ENCODE assay signal across 1 cellular context in the genomic region with DNA sequence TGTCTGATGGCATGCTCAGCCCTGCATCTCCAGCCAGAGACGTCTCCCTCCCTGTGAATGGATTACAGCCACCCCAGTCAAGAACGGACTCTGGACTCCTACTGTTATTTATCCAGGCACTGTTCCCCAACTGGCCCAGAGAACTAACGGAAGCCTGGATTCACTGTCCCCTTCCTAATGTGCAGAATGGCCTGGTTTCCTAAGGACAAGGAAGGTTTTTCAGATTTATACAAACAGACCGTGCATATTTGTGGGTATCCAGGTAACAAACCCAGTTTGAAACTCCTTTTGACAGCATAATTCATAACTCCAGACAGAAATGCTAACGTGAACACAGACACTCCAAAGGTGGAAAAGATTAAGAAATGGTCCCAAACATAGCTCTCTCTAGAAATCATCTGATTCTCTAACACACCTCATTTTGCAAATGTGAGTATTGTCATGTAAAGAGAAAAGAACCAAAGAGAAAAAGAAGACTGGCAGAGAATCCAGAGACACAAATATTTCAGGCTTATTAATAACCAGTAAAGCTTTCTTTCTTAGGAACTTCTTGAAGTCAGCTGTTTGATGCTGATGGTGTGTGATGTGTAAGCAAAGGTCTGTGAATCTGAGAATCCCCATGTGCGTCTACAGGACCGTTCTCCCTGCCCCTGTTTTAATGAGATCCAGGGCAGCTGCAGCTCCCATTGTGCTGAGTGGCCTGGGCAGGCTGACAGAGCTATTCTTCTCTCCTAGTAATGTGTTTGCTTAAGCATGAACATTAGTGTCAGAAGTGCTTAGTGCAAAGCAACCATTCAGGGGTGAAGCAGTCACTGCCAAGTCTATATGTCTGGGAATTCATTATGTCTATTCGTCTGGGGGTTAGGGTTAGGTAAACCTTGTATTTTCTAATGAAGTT.
TF ChIP-seq lines count a peak whose summit lies in the region.

No MANE protein-coding gene starts in this region.

TF ChIP-seq in endothelial cell of umbilical vein, 7 proteins besides CTCF, POLR2A, EP300 and RAD21:
- no peak for TF ChIP-seq POLR2AphosphoS5 (IDR thresholded peaks at IDR 0.05; ENCODE audit: insufficient read depth, low read depth, low read length)
- TF ChIP-seq JUN (IDR thresholded peaks at IDR 0.05; ENCODE audit: borderline replicate concordance, insufficient read depth, insufficient read length, low read depth) = no peak
- TF ChIP-seq, protein P1, sequence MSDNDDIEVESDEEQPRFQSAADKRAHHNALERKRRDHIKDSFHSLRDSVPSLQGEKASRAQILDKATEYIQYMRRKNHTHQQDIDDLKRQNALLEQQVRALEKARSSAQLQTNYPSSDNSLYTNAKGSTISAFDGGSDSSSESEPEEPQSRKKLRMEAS (IDR thresholded peaks at IDR 0.05; ENCODE audit: insufficient read depth, insufficient read length) = no peak
- no peak for TF ChIP-seq FOS (IDR thresholded peaks at IDR 0.05; ENCODE audit: borderline replicate concordance, insufficient read depth, low read length)
- TF ChIP-seq MYC (IDR thresholded peaks at IDR 0.05; ENCODE audit: low read depth, low read length) = no peak
- TF ChIP-seq GATA2 (IDR thresholded peaks at IDR 0.05; ENCODE audit: insufficient read depth, insufficient read length, low read depth, low read length) = no peak
- TF ChIP-seq EZH2 (IDR thresholded peaks at IDR 0.05; ENCODE audit: borderline replicate concordance, low read depth, low read length, severe bottlenecking) = no peak
